In the genomic region with DNA sequence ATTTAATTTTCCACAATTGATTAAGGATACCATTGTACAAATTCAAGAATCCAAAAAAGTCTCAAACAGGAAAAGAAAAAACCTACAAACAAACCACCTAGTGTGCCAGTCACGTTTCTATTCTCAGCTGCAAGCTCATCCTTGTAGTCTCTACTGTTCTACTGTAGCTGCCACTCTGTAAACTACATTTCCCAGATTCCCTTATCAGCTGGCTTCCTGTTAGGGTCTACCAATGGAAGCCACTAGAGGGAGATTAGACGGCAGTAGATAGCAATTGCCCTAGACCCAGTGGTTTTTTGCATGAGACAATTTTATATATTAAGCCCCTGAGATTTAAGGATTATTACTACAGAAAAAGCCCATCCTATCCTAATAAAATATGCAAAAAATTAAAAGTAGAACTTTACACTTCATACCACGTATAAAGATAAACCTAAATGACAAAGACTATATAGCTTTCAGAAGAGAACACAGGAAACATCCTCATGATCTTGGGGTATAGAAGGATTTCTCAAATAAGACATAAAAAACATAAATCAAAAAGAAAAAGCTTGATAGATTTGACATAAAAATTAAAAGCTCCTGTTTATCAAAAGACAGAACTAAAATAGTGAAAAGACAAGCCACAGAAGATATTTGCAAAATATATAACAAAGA, we compare ENCODE assay signal across 8 cellular contexts.
DNase-seq lines count a peak whose midpoint lies in the region; ATAC-seq and TF ChIP-seq lines count a peak whose summit lies in the region.

No MANE protein-coding gene starts in this region.

- ATAC-seq in GM19467 (IDR thresholded peaks at IDR 0.05; ENCODE audit: unreplicated experiment) (peak; percentile 83), HG03558 (IDR thresholded peaks at IDR 0.05; ENCODE audit: extremely low read depth, unreplicated experiment) (peak; percentile 62)
- ATAC-seq in stimulated activated naive B cell treated with anti-CD40 and anti-IgM and Interleukin-4, amounts not matched to agents 10 μg/mL and 1 μg/mL and 100 μg/mL, for 72 hours (replicated peaks): peak; percentile 97 to 99

- peak; percentile 92 for TF ChIP-seq CTCF in astrocyte of the cerebellum (IDR thresholded peaks at IDR 0.05; ENCODE audit: low read depth, low read length, missing control alignments)

- DNase-seq in EL: peak; percentile 74
- DNase-seq in NCI-H69 (lab: John Stamatoyannopoulos, UW): peak; percentile 89
- DNase-seq in astrocyte of the cerebellum (ENCODE audit: low read depth): peak; percentile 51
- peak; percentile 49 for DNase-seq in iPS DF 4.7 (ENCODE audit: extremely low read depth, low spot score)
- no peak for DNase-seq in stimulated activated naive B cell treated with anti-CD40 and anti-IgM and Interleukin-4, amounts not matched to agents 10 μg/mL and 1 μg/mL and 100 μg/mL, for 72 hours
- DNase-seq in stimulated activated CD4-positive, alpha-beta T cell treated with anti-CD3 and anti-CD28 coated beads, Interleukin-4, amount 100 ng/mL, for 4 hours: no peak

- H3K27ac Mint-ChIP-seq in stimulated activated naive B cell treated with anti-CD40 and anti-IgM and Interleukin-4, amounts not matched to agents 10 μg/mL and 1 μg/mL and 100 μg/mL, for 72 hours: no peak overlapping the region

- H3K4me1 Mint-ChIP-seq in stimulated activated naive B cell treated with anti-CD40 and anti-IgM and Interleukin-4, amounts not matched to agents 10 μg/mL and 1 μg/mL and 100 μg/mL, for 72 hours: peaks cover 2 to 4% of the 10 kb centered on the region in 2 donors

- no peaks in the 10 kb centered on the region for H3K9me3 Mint-ChIP-seq in stimulated activated naive B cell treated with anti-CD40 and anti-IgM and Interleukin-4, amounts not matched to agents 10 μg/mL and 1 μg/mL and 100 μg/mL, for 72 hours

- peaks cover 0 to 4% of the 10 kb centered on the region in 2 donors for H3K27me3 Mint-ChIP-seq in stimulated activated naive B cell treated with anti-CD40 and anti-IgM and Interleukin-4, amounts not matched to agents 10 μg/mL and 1 μg/mL and 100 μg/mL, for 72 hours

- in situ Hi-C loops in astrocyte of the cerebellum (cut with HindIII; ENCODE audit: low sequenced_read_pairs): loop anchor here (5.0 kb wide), 1 partner anchor 72 kb away; no protein-coding TSS in a partner anchor

- H3K4me3 Mint-ChIP-seq in stimulated activated naive B cell treated with anti-CD40 and anti-IgM and Interleukin-4, amounts not matched to agents 10 μg/mL and 1 μg/mL and 100 μg/mL, for 72 hours: no peak overlapping the region

- no peak overlapping the region for H3K4me3 ChIP-seq in astrocyte of the cerebellum (ENCODE audit: low read depth, low read length)

- H3K36me3 Mint-ChIP-seq in stimulated activated naive B cell treated with anti-CD40 and anti-IgM and Interleukin-4, amounts not matched to agents 10 μg/mL and 1 μg/mL and 100 μg/mL, for 72 hours: peaks cover 5 to 12% of the 10 kb centered on the region in 2 donors

Comparison
In these comparisons a context has a peak if more than half of its experiments do, and no peak if none do; other contexts are left out.
1. DNase-seq: peak in EL (single experiment), NCI-H69 (single experiment), astrocyte of the cerebellum (single experiment) and iPS DF 4.7 (single experiment); none in stimulated activated naive B cell treated with anti-CD40 and anti-IgM and Interleukin-4, amounts not matched to agents 10 μg/mL and 1 μg/mL and 100 μg/mL, for 72 hours (single experiment) and stimulated activated CD4-positive, alpha-beta T cell treated with anti-CD3 and anti-CD28 coated beads, Interleukin-4, amount 100 ng/mL, for 4 hours (0 of 2).
2. Peak in every context shown above with its lines, with median percentiles within 50 percentile points of each other: ATAC-seq.